13 cellular contexts compared by ENCODE assay signal in the genomic region with DNA sequence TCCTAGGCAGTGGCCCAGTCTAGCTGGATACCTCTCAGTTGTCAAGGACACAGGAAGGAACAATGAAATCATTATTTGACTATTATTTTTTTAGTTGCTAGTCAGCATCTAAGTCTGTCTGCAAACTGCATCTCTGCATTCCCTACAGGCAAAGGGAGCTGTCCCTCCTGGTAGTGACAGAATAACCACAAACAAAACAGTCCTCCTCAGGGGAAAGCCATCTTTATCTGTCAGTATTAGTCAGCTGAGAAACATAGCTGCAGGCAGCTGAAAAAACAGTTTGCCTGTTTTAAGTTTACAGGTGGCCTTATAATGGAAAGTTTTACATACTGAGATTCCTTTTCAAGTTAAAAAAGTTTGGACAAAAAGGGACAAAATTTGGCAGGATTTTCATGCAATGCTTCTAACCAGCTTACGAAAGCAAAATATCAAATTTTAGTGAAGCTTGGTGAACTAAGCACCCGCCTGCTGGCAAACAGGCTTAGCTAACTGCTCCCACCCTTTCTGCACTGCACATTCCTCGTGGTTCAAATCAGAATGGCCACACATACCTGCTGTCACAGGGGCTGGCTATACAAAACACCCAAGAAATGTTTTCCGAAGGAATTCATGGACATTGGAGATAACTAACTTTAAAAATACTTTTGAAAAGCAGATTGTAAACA. TPM values are rescaled to one million over a fixed set of nuclear protein-coding genes. Genes with fewer than 3 reads are reported as not detected.
DNase-seq lines count a peak whose midpoint lies in the region; ATAC-seq and TF ChIP-seq lines count a peak whose summit lies in the region.
"Had no signal": no experiment of that assay in that cellular context is flagged by ENCODE, and none has a peak within 500 bp of the region (broad histone marks: within the 10 kb centered on the region; RNA-seq: fewer than 3 reads in every experiment).

No MANE protein-coding gene starts in this region.

- in situ Hi-C loops in astrocyte of the spinal cord (cut with HindIII; ENCODE audit: low sequenced_read_pairs): no loop called here

- no peak for ATAC-seq in GM19395 (IDR thresholded peaks at IDR 0.05; ENCODE audit: unreplicated experiment)
- ATAC-seq: naive thymus-derived CD4-positive, alpha-beta T cell had no signal

- DNase-seq in AG10803 (ENCODE audit: low read depth): peak; percentile 31
- peak; percentile 94 for DNase-seq in LHCN-M2 (ENCODE audit: low read depth)
- peak; percentile 83 for DNase-seq in astrocyte of the spinal cord (ENCODE audit: low read depth, low spot score)
- peak; percentile 95 for DNase-seq in kidney glomerular epithelial cell (lab: John Stamatoyannopoulos, UW)
- DNase-seq in stimulated activated CD4-positive, alpha-beta T cell treated with anti-CD3 and anti-CD28 coated beads, Interleukin-2, amount 100 ng/mL, for 48 hours: no peak
- no peak for DNase-seq in stimulated activated CD4-positive, alpha-beta T cell treated with anti-CD3 and anti-CD28 coated beads, Interleukin-4, amount 100 ng/mL, for 4 hours
- DNase-seq in HUDEP-2 (lab: John Stamatoyannopoulos, UW; ENCODE audit: unreplicated experiment in 76 of 76): no peak
- DNase-seq: aorta; immature natural killer cell; naive thymus-derived CD4-positive, alpha-beta T cell; Peyer's patch had no signal

- H3K4me3 ChIP-seq in AG10803 (ENCODE audit: low read length) (no peak overlapping the region), astrocyte of the spinal cord (ENCODE audit: low read depth, low read length) (no peak overlapping the region)
- H3K4me3 ChIP-seq: BLaER1, Peyer's patch had no signal

- TF ChIP-seq CTCF in AG10803 (conservative IDR thresholded peaks at IDR 0.05; ENCODE audit: low read length) (no peak), astrocyte of the spinal cord (IDR thresholded peaks at IDR 0.05; ENCODE audit: low read depth, low read length) (no peak)

RNA-seq across cellular contexts. Expression of gene SLC25A21, which starts 29.4 kb away (rescaled TPM):
- total RNA-seq in LHCN-M2 (2014; rRNA removed): 0.19 and 0.57 TPM in 2 replicates
- 0.40 TPM for polyA plus RNA-seq in LHCN-M2 (2012)
- total RNA-seq: naive thymus-derived CD4-positive, alpha-beta T cell had no signal
- polyA plus RNA-seq: immature natural killer cell; naive thymus-derived CD4-positive, alpha-beta T cell had no signal

RNA-seq across cellular contexts. Expression of gene MIPOL1, which starts 54.8 kb away (rescaled TPM):
- total RNA-seq in LHCN-M2 (2014; rRNA removed): 9.9 and 12.4 TPM in 2 replicates
- polyA plus RNA-seq in LHCN-M2 (2012): 1.6 TPM
- polyA plus RNA-seq: immature natural killer cell; naive thymus-derived CD4-positive, alpha-beta T cell had no signal

Comparison
In these comparisons a context has a peak if more than half of its experiments do, and no peak if none do; other contexts are left out.
1. DNase-seq: peak in AG10803 (single experiment), LHCN-M2 (single experiment), astrocyte of the spinal cord (single experiment) and kidney glomerular epithelial cell (single experiment); none in stimulated activated CD4-positive, alpha-beta T cell treated with anti-CD3 and anti-CD28 coated beads, Interleukin-2, amount 100 ng/mL, for 48 hours (0 of 2), stimulated activated CD4-positive, alpha-beta T cell treated with anti-CD3 and anti-CD28 coated beads, Interleukin-4, amount 100 ng/mL, for 4 hours (0 of 2) and HUDEP-2 (0 of 76).